In the genomic region with DNA sequence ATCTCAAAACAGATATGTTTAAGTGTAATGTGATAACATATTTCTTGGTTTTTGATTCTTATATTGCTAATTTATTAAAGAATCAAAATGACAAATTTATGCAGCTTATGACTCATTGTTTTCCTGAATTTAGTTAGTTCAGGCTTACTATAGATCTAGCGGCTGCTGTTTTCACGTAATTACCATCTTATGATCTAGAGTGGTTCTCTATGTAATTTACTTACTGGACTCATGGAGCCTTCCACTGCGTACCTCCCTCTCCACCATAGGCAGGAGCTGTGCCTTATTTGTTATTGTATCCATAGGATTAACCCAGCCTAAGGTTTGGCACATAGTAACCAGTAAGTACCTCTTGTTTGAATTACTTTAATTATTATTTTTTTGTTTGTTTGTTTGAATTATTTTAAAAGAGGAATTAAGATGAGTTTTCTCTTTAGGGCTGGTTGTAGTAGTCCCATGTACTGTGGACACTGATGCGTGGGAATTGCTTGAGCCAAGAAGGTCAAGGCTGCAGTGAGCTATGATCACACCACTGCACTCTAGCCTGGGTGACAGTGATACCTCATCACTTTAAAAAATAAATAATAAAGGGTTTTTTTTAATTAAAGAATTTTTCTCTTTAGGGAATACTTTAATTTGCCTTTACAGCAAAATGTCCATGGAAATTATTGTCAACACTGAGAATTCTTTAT, we compare ENCODE assay signal across 26 cellular contexts.
DNase-seq lines count a peak whose midpoint lies in the region; ATAC-seq, FAIRE-seq and TF ChIP-seq lines count a peak whose summit lies in the region.
"Had no signal": no experiment of that assay in that cellular context is flagged by ENCODE, and none has a peak within 500 bp of the region (broad histone marks: within the 10 kb centered on the region; RNA-seq: fewer than 3 reads in every experiment).

No MANE protein-coding gene starts in this region.

- peak; percentile 21 for DNase-seq in NCI-H1092 treated with DMSO at 0.1 percent for 48 hours (lab: John Stamatoyannopoulos, UW)
- DNase-seq in NCI-H1092 (lab: John Stamatoyannopoulos, UW): no peak
- peak; percentile 39 for DNase-seq in DMS53 treated with DMSO at 0.1 percent for 48 hours (lab: John Stamatoyannopoulos, UW; ENCODE audit: unreplicated experiment)
- peak; percentile 49 for DNase-seq in NCI-H69 (lab: John Stamatoyannopoulos, UW)
- DNase-seq in brain microvascular endothelial cell: no peak
- no peak for DNase-seq in stimulated activated CD8-positive, alpha-beta memory T cell treated with anti-CD3 and anti-CD28 coated beads, Interleukin-4, amount 100 ng/mL, for 48 hours
- DNase-seq in RCC 7860 (ENCODE audit: low spot score): no peak
- DNase-seq: activated CD4-positive, CD25-positive, alpha-beta regulatory T cell; activated naive CD4-positive, alpha-beta T cell treated with anti-CD3 and anti-CD28 coated beads, Interleukin-2, amount 10 ng/mL, durations not matched to agents 7 days and 5 days; activated T-cell treated with anti-CD3 and anti-CD28 coated beads, Interleukin-2, amount 50 U/mL, for 4 hours; amygdala; CD8-positive, alpha-beta memory T cell; colonic mucosa; DND-41; H7; hippocampal formation; immature natural killer cell; left ventricle myocardium superior; midbrain; natural killer cell; stimulated activated CD4-positive, alpha-beta T cell treated with anti-CD3 and anti-CD28 coated beads, Interleukin-2, amount 100 ng/mL, for 24 hours had no signal

- no peak overlapping the region for H3K4me3 ChIP-seq in brain microvascular endothelial cell (ENCODE audit: low read depth, low read length)
- H3K4me3 ChIP-seq: colonic mucosa, gastroesophageal sphincter, smooth muscle cell had no signal

- in situ Hi-C loops in brain microvascular endothelial cell (cut with HindIII; ENCODE audit: low pct_ligation_motif_present, low sequenced_read_pairs): no loop called here

- H3K27ac ChIP-seq in brain microvascular endothelial cell: peak overlapping the region; percentile 14
- H3K27ac ChIP-seq: 22Rv1, colonic mucosa had no signal

- H3K27me3 ChIP-seq in brain microvascular endothelial cell (replicated peaks): no peaks in the 10 kb centered on the region
- H3K27me3 ChIP-seq: colonic mucosa, gastroesophageal sphincter had no signal

- no peak for FAIRE-seq in RCC 7860 (lab: Jason Lieb, UNC)

- ATAC-seq in HG03097 (IDR thresholded peaks at IDR 0.05; ENCODE audit: low FRiP score, unreplicated experiment): no peak
- ATAC-seq: stimulated activated memory B cell treated with anti-CD40 and anti-IgM and Interleukin-4, amounts not matched to agents 10 μg/mL and 1 μg/mL and 100 μg/mL, for 72 hours had no signal

- TF ChIP-seq CTCF in brain microvascular endothelial cell (IDR thresholded peaks at IDR 0.05; ENCODE audit: low read depth, low read length, missing control alignments): no peak

- no peaks in the 10 kb centered on the region for H3K36me3 ChIP-seq in brain microvascular endothelial cell (replicated peaks)
- H3K36me3 ChIP-seq: colonic mucosa, gastroesophageal sphincter had no signal

Comparison
In these comparisons a context has a peak if more than half of its experiments do, and no peak if none do; other contexts are left out.
1. DNase-seq: peak in NCI-H1092 treated with DMSO at 0.1 percent for 48 hours (single experiment), DMS53 treated with DMSO at 0.1 percent for 48 hours (single experiment) and NCI-H69 (single experiment); none in NCI-H1092 (single experiment), brain microvascular endothelial cell (single experiment), stimulated activated CD8-positive, alpha-beta memory T cell treated with anti-CD3 and anti-CD28 coated beads, Interleukin-4, amount 100 ng/mL, for 48 hours (single experiment) and RCC 7860 (single experiment).